2 cellular contexts compared by ENCODE assay signal in the genomic region with DNA sequence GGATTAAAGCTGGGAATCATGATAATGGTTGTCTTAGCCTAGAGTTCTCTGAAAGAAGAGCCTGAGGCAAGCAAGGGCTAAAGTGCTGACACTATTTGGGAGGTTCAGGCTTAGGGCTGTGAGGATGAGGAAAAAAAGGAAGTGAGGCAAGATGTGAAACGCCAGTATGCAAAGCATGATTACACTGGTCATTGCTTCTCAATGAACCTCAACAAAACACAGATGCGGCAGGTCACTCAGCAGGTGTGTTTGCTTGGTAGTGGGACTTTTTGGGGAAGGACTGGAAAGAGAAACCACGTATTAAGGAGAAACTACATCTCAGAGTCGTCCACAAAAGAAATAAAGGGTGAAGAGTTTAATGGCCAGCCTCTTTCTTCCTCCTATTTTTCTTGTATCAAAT.
TF ChIP-seq lines count a peak whose summit lies in the region.

No MANE protein-coding gene starts in this region.

TF ChIP-seq in GM23338, 12 proteins besides CTCF, POLR2A, EP300 and RAD21 (continued from another document):
- TF ChIP-seq ZNF462 (CRISPR knock-in tag; IDR thresholded peaks at IDR 0.05) = no peak
- TF ChIP-seq, protein P1, sequence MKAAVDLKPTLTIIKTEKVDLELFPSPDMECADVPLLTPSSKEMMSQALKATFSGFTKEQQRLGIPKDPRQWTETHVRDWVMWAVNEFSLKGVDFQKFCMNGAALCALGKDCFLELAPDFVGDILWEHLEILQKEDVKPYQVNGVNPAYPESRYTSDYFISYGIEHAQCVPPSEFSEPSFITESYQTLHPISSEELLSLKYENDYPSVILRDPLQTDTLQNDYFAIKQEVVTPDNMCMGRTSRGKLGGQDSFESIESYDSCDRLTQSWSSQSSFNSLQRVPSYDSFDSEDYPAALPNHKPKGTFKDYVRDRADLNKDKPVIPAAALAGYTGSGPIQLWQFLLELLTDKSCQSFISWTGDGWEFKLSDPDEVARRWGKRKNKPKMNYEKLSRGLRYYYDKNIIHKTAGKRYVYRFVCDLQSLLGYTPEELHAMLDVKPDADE (IDR thresholded peaks at IDR 0.05) = no peak
- TF ChIP-seq EZH2 (IDR thresholded peaks at IDR 0.05; ENCODE audit: low read depth, unreplicated experiment) = no peak
- TF ChIP-seq REST (IDR thresholded peaks at IDR 0.05; ENCODE audit: unreplicated experiment) = no peak
- TF ChIP-seq ZNF114 (CRISPR knock-in tag; IDR thresholded peaks at IDR 0.05) = no peak

TF ChIP-seq in WTC11, 78 proteins besides CTCF, POLR2A, EP300 and RAD21 (continued from another document):
- TF ChIP-seq, protein P2, sequence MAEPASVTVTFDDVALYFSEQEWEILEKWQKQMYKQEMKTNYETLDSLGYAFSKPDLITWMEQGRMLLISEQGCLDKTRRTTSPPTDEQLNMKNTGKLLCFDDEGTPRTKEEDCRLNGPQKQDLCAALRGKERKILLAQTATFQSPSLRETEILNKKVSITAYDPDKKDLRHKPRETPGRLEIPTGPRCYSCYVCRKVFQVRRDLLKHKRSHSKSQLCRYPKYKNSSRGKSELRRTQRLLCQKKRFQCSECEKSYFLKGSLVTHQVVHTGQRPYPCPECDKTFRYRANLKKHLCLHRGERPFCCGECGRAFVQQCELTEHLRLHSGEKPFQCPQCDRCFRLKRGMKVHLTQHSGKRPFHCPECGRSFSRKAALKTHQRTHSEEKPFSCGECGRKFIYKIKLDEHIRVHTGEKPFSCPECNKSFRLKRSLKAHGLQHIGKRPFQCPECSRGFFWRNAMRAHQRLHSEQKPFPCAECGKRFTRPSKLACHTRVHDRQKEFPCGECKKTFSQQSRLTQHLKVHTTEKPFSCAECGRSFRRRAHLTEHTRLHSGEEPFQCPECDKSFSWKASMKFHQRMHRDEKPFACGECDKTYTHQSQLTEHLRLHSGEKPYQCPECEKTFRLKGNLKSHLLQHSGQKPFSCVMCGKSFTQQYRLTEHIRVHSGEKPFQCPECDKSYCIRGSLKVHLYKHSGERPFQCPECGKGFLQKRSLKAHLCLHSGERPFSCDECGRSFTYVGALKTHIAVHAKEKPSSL (CRISPR knock-in tag; conservative IDR thresholded peaks at IDR 0.05) = no peak
- no peak for TF ChIP-seq SP1 (CRISPR knock-in tag; conservative IDR thresholded peaks at IDR 0.05)
- TF ChIP-seq NFE2L1 (CRISPR knock-in tag; IDR thresholded peaks at IDR 0.05) = no peak
- TF ChIP-seq MYBL2 (CRISPR knock-in tag; IDR thresholded peaks at IDR 0.05) = no peak
- no peak for TF ChIP-seq RORB (CRISPR knock-in tag; IDR thresholded peaks at IDR 0.05)
- no peak for TF ChIP-seq AFF4 (CRISPR knock-in tag; IDR thresholded peaks at IDR 0.05; ENCODE audit: borderline replicate concordance)
- no peak for TF ChIP-seq TP53 (CRISPR knock-in tag; IDR thresholded peaks at IDR 0.05)
- TF ChIP-seq GTF2I (CRISPR knock-in tag; conservative IDR thresholded peaks at IDR 0.05) = no peak
- no peak for TF ChIP-seq FOXP4 (CRISPR knock-in tag; IDR thresholded peaks at IDR 0.05)
- TF ChIP-seq AR (CRISPR knock-in tag; IDR thresholded peaks at IDR 0.05) = no peak
